Comparison of ENCODE assay signal across 3 cellular contexts in the genomic region with DNA sequence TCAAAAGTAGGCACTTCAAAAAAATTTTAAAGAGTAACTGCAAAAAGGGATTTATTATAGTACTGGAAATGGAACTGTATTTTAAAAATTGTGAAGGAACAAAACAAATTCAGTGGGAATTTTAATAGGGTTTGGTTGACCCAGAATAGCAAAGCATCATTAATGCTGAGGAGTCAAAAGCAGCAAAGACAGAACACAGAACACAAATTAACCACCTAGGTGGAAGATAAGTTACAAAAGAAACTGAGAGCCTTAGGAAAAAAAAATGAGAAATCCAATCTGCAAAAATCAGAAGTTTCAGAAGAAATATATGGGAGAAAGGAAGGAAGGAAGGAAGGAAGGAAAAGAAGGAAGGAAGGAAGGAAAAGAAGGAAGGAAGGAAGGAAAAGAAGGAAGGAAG.
"Had no signal": no experiment of that assay in that cellular context is flagged by ENCODE, and none has a peak within 500 bp of the region (broad histone marks: within the 10 kb centered on the region; RNA-seq: fewer than 3 reads in every experiment).

No MANE protein-coding gene starts in this region.

- H3K4me3 ChIP-seq: GM12878 had no signal

- DNase-seq: GDM1, GF-D8 had no signal

- ATAC-seq: GM12878 had no signal
